ENCODE assay signal across 20 cellular contexts in the genomic region with DNA sequence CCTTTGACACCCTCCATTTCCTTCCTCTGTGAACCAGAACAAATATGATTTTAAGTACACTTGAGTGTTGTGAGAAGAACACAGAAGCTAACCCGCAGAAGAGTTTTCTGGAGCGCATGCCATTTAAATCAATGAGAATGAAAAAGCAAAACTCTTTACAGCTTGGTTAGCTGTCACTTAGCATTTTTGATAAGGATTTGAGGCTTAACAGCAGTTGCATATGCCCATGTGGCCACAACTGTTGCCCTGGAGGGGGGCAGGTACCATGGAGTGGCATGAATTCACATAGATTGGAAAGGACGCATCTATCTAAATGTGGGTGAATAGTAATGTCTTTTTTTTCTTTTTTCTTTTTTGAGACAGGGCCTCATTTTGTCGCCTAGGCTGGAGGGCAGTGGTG.
"Had no signal": no experiment of that assay in that cellular context is flagged by ENCODE, and none has a peak within 500 bp of the region (broad histone marks: within the 10 kb centered on the region; RNA-seq: fewer than 3 reads in every experiment).

No MANE protein-coding gene starts in this region.

- H3K27me3 ChIP-seq: dorsolateral prefrontal cortex, esophagus muscularis mucosa, gastrocnemius medialis, right lobe of liver, tibial artery, upper lobe of right lung, vagina had no signal

- H3K9me3 Mint-ChIP-seq: immature natural killer cell; naive thymus-derived CD8-positive, alpha-beta T cell; stimulated activated memory B cell treated with anti-CD40 and anti-IgM and Interleukin-4, amounts not matched to agents 10 μg/mL and 1 μg/mL and 100 μg/mL, for 72 hours; stimulated activated naive CD8-positive, alpha-beta T cell treated with anti-CD3 and anti-CD28 coated beads, Interleukin-15, Interleukin-2, amounts not matched to agents 100 ng/mL and 50 ng/mL, for 24 hours had no signal

- H3K4me1 Mint-ChIP-seq: stimulated activated memory B cell treated with anti-CD40 and anti-IgM and Interleukin-4, amounts not matched to agents 10 μg/mL and 1 μg/mL and 100 μg/mL, for 72 hours had no signal

- H3K4me1 ChIP-seq: esophagus muscularis mucosa, right lobe of liver, tibial artery, upper lobe of right lung, vagina had no signal

- H3K27ac Mint-ChIP-seq: stimulated activated memory B cell treated with anti-CD40 and anti-IgM and Interleukin-4, amounts not matched to agents 10 μg/mL and 1 μg/mL and 100 μg/mL, for 72 hours; stimulated activated naive CD8-positive, alpha-beta T cell treated with anti-CD3 and anti-CD28 coated beads, Interleukin-15, Interleukin-2, amounts not matched to agents 100 ng/mL and 50 ng/mL, for 24 hours had no signal

- H3K27ac ChIP-seq: coronary artery, dorsolateral prefrontal cortex, epithelial cell of prostate, esophagus muscularis mucosa, gastrocnemius medialis, right lobe of liver, tibial artery, upper lobe of right lung, vagina had no signal

- ATAC-seq: gastrocnemius medialis; left cardiac atrium; left ventricle myocardium superior; naive thymus-derived CD8-positive, alpha-beta T cell; right lobe of liver; stimulated activated memory B cell treated with anti-CD40 and anti-IgM and Interleukin-4, amounts not matched to agents 10 μg/mL and 1 μg/mL and 100 μg/mL, for 72 hours; upper lobe of right lung had no signal

- H3K9me3 ChIP-seq: esophagus muscularis mucosa, gastrocnemius medialis, right lobe of liver, tibial artery, upper lobe of right lung, vagina had no signal

- H3K4me3 Mint-ChIP-seq: immature natural killer cell; naive thymus-derived CD8-positive, alpha-beta T cell; stimulated activated memory B cell treated with anti-CD40 and anti-IgM and Interleukin-4, amounts not matched to agents 10 μg/mL and 1 μg/mL and 100 μg/mL, for 72 hours; stimulated activated naive CD8-positive, alpha-beta T cell treated with anti-CD3 and anti-CD28 coated beads, Interleukin-15, Interleukin-2, amounts not matched to agents 100 ng/mL and 50 ng/mL, for 24 hours had no signal

- DNase-seq: dorsolateral prefrontal cortex; effector CD8-positive, alpha-beta T cell; gastrocnemius medialis; immature natural killer cell; left cardiac atrium; left ventricle myocardium superior; mesenchymal stem cell; naive thymus-derived CD8-positive, alpha-beta T cell; right lobe of liver; stimulated activated CD4-positive, alpha-beta T cell treated with anti-CD3 and anti-CD28 coated beads, Interleukin-4, amount 100 ng/mL, for 1 hour; stimulated activated CD8-positive, alpha-beta memory T cell treated with anti-CD3 and anti-CD28 coated beads, Interleukin-4, amount 100 ng/mL, for 48 hours; tibial artery; upper lobe of right lung had no signal

- H3K36me3 ChIP-seq: gastrocnemius medialis had no signal

- H3K27me3 Mint-ChIP-seq: naive thymus-derived CD8-positive, alpha-beta T cell; stimulated activated memory B cell treated with anti-CD40 and anti-IgM and Interleukin-4, amounts not matched to agents 10 μg/mL and 1 μg/mL and 100 μg/mL, for 72 hours; stimulated activated naive CD8-positive, alpha-beta T cell treated with anti-CD3 and anti-CD28 coated beads, Interleukin-15, Interleukin-2, amounts not matched to agents 100 ng/mL and 50 ng/mL, for 24 hours had no signal

- H3K4me3 ChIP-seq: coronary artery, dorsolateral prefrontal cortex, esophagus muscularis mucosa, gastrocnemius medialis, lung, right lobe of liver, tibial artery, upper lobe of right lung, vagina had no signal
